Comparison of ENCODE assay signal across 26 cellular contexts in genomic region chr10:121732676-121733445, GRCh38.
A peak's percentile ranks its signal among the peaks of the same experiment; 100 is the strongest.
DNase-seq lines count a peak whose midpoint lies in the region; ATAC-seq, FAIRE-seq and TF ChIP-seq lines count a peak whose summit lies in the region.
"Had no signal": no experiment of that assay in that cellular context is flagged by ENCODE, and none has a peak within 500 bp of the region (broad histone marks: within the 10 kb centered on the region; RNA-seq: fewer than 3 reads in every experiment).

No MANE protein-coding gene starts in this region.

- no peak for ATAC-seq in naive thymus-derived CD8-positive, alpha-beta T cell
- ATAC-seq: activated T-cell treated with anti-CD3 and anti-CD28 coated beads, Interleukin-2, amount 50 U/mL, for 4 hours; body of pancreas; GM12878; left cardiac atrium; upper lobe of right lung had no signal

- peak; percentile 90 for FAIRE-seq in H1 (lab: Jason Lieb, UNC)
- FAIRE-seq: GM12878 had no signal

- no peak for TF ChIP-seq POLR2A in H1 (IDR thresholded peaks at IDR 0.05; ENCODE audit: control extremely low read depth in 1 of 2, low read depth in 2 of 2, low read length in 2 of 2)

- H2BK120ac ChIP-seq in H1 (replicated peaks; ENCODE audit: low read depth, low read length), result peak overlapping the region; percentile 6

- H3K36me3 ChIP-seq in H7 (replicated peaks; ENCODE audit: control insufficient read depth, insufficient read depth, low read length) (no peaks in the 10 kb centered on the region), H1 (ENCODE audit: control insufficient read depth in 2 of 4, insufficient read depth in 4 of 4, low read length in 3 of 4) (no peaks in the 10 kb centered on the region), MG63 (no peaks in the 10 kb centered on the region)
- H3K36me3 ChIP-seq: colonic mucosa, upper lobe of right lung had no signal

- no peak for TF ChIP-seq RAD21 in H1 (IDR thresholded peaks at IDR 0.05 in 1 of 2, conservative IDR thresholded peaks at IDR 0.05 in 1 of 2; ENCODE audit: low read depth in 2 of 2, low read length in 2 of 2)

- H4K5ac ChIP-seq in H1 (ENCODE audit: insufficient read length, low read depth, low read length), result no peak overlapping the region

- no peak overlapping the region for H3K14ac ChIP-seq in H1 (ENCODE audit: insufficient read length)

- no peak overlapping the region for H3K4ac ChIP-seq in H1 (replicated peaks; ENCODE audit: insufficient read length, low read depth, low read length)

- H4K8ac ChIP-seq in H1 (ENCODE audit: extremely low read depth, insufficient read depth, low read length), result no peak overlapping the region

- H2AFZ ChIP-seq in H1 (ENCODE audit: low read length), result no peak overlapping the region

- no peaks in the 10 kb centered on the region for H3K23me2 ChIP-seq in H1 (ENCODE audit: low read depth, low read length)

- H2BK20ac ChIP-seq in H1 (ENCODE audit: low read length), result no peak overlapping the region

- H3K23ac ChIP-seq in H1 (ENCODE audit: insufficient read length), result no peak overlapping the region

- H3K79me2 ChIP-seq in H1 (ENCODE audit: control insufficient read depth in 1 of 2, insufficient read depth in 2 of 2, low read length in 2 of 2), result no peaks in the 10 kb centered on the region

- H2BK5ac ChIP-seq in H1 (ENCODE audit: low read depth, low read length), result no peak overlapping the region

- no peak overlapping the region for H2AK5ac ChIP-seq in H1 (ENCODE audit: low read depth, low read length)

- H3K4me3 Mint-ChIP-seq in naive thymus-derived CD8-positive, alpha-beta T cell, result no peak overlapping the region
- H3K4me3 Mint-ChIP-seq: activated naive CD8-positive, alpha-beta T cell treated with anti-CD3 and anti-CD28 coated beads for 36 hours; activated T-cell treated with anti-CD3 and anti-CD28 coated beads, Interleukin-2, amount 50 U/mL, for 4 hours; IgD-negative memory B cell; nephron had no signal

- H3K4me1 Mint-ChIP-seq in naive thymus-derived CD8-positive, alpha-beta T cell, result peaks cover 0 to 3% (median 2%) of the 10 kb centered on the region in 4 donors
- H3K4me1 Mint-ChIP-seq: IgD-negative memory B cell, nephron had no signal

- H3K4me2 ChIP-seq in H1 (ENCODE audit: insufficient read depth in 1 of 2, low read depth in 2 of 2, low read length in 2 of 2), result peak overlapping the region in 1 of 2 experiments; percentile 7; a peak in 2 of 4 replicates
- H3K4me2 ChIP-seq: SK-N-SH, smooth muscle cell had no signal

- H3K27ac Mint-ChIP-seq in naive thymus-derived CD8-positive, alpha-beta T cell, result no peak overlapping the region
- H3K27ac Mint-ChIP-seq: activated naive CD8-positive, alpha-beta T cell treated with anti-CD3 and anti-CD28 coated beads for 36 hours had no signal

- H3K27ac ChIP-seq in H1 (ENCODE audit: low read depth, low read length), result no peak overlapping the region
- H3K27ac ChIP-seq: body of pancreas, colonic mucosa, HL-60, upper lobe of right lung had no signal

- 55% methylated on average over 16 of the region's 16 CpGs; no CpG with 5 or more reads in 1 of the 2 experiments for WGBS in H1 (ENCODE audit: extremely low coverage in 1 of 2, insufficient coverage in 1 of 2, insufficient read length in 1 of 2, insufficient replicate concordance in 2 of 2, low coverage in 1 of 2, low lambda C conversion rate in 2 of 2, missing lambda C conversion rate in 1 of 2), 2 experiments

- peaks cover 0 to 2% (median 0%) of the 10 kb centered on the region in 3 donors for H3K36me3 Mint-ChIP-seq in naive thymus-derived CD8-positive, alpha-beta T cell
- H3K36me3 Mint-ChIP-seq: activated naive CD8-positive, alpha-beta T cell treated with anti-CD3 and anti-CD28 coated beads for 36 hours had no signal

- no peaks in the 10 kb centered on the region for H3K9me3 ChIP-seq in H1 (ENCODE audit: insufficient read depth in 2 of 2, low read depth in 1 of 2, low read length in 1 of 2)
- no peaks in the 10 kb centered on the region for H3K9me3 ChIP-seq in MG63
- H3K9me3 ChIP-seq: body of pancreas, colonic mucosa, SK-N-SH, upper lobe of right lung had no signal

- no peak overlapping the region for H4K91ac ChIP-seq in H1 (replicated peaks; ENCODE audit: insufficient read length, low read length)

- H3K9ac ChIP-seq in H1 (replicated peaks in 1 of 4; ENCODE audit: extremely low read depth in 1 of 4, low read depth in 3 of 4, low read length in 3 of 4), result no peak overlapping the region
- H3K9ac ChIP-seq: SK-N-SH had no signal

- no peak overlapping the region for H3K4me3 ChIP-seq in H7 (ENCODE audit: insufficient read depth, low read depth, low read length)
- no peak overlapping the region for H3K4me3 ChIP-seq in H1 (ENCODE audit: extremely low read depth in 1 of 4, insufficient read depth in 2 of 4, low read depth in 3 of 4, low read length in 4 of 4)
- no peak overlapping the region for H3K4me3 ChIP-seq in MG63
- H3K4me3 ChIP-seq: body of pancreas, colonic mucosa, GM12878, smooth muscle cell, upper lobe of right lung had no signal

- POLR2A ChIA-PET in H1 (lab: Charles Lee; ENCODE audit: partially characterized antibody), result interaction anchor here (1.6 kb wide), 1 partner anchor 9 kb away, joined by 3 read pairs; no protein-coding TSS in a partner anchor
- POLR2A ChIA-PET in naive thymus-derived CD8-positive, alpha-beta T cell (lab: Charles Lee), result no interaction called here

- H3K18ac ChIP-seq in H1 (ENCODE audit: extremely low read depth, low read length), result no peak overlapping the region

- TF ChIP-seq CTCF in H1 (IDR thresholded peaks at IDR 0.05; ENCODE audit: control extremely low read depth in 1 of 3, insufficient read depth in 1 of 3, low read depth in 1 of 3, low read length in 3 of 3), result no peak

- peaks cover 7 to 23% (median 12%) of the 10 kb centered on the region in 4 experiments for H3K4me1 ChIP-seq in H1 (replicated peaks in 1 of 4; ENCODE audit: control insufficient read depth in 3 of 4, insufficient read depth in 4 of 4, low read length in 3 of 4)
- H3K4me1 ChIP-seq: colonic mucosa, upper lobe of right lung had no signal

- H2BK15ac ChIP-seq in H1 (ENCODE audit: low read length), result no peak overlapping the region

- H3K27me3 ChIP-seq in H7 (ENCODE audit: control insufficient read depth, insufficient read depth, low read length) (no peaks in the 10 kb centered on the region), H1 (replicated peaks in 1 of 4; ENCODE audit: control insufficient read depth in 3 of 4, extremely low read depth in 1 of 4, insufficient read depth in 3 of 4, low read length in 3 of 4) (no peaks in the 10 kb centered on the region), MG63 (no peaks in the 10 kb centered on the region)
- H3K27me3 ChIP-seq: body of pancreas had no signal

- CTCF ChIA-PET in H1 (lab: Charles Lee; ENCODE audit: partially characterized antibody), result interaction anchor here (0.6 to 3.9 kb wide), 19 partner anchors 9 to 790 kb away, joined by 3 to 18 read pairs (median 3); no protein-coding TSS in a partner anchor

- no peaks in the 10 kb centered on the region for H3K79me1 ChIP-seq in H1 (ENCODE audit: low read depth, low read length)

- DNase-seq in H7 (peak; percentile 57), NCI-H2171 (lab: John Stamatoyannopoulos, UW) (peak; percentile 68), H1 (ENCODE audit: low read depth in 1 of 2, low spot score in 2 of 2) (peak; percentile 59 to 75), myocyte (ENCODE audit: low read depth) (peak; percentile 21), MG63 (no peak), NCI-H446 (lab: John Stamatoyannopoulos, UW) (no peak)
- DNase-seq in activated effector memory CD4-positive, alpha-beta T cell treated with anti-CD3 and anti-CD28 coated beads, Interleukin-2, amount 50 U/mL, for 16 hours, result no peak
- DNase-seq in naive thymus-derived CD8-positive, alpha-beta T cell, result no peak
- DNase-seq: activated naive CD8-positive, alpha-beta T cell treated with anti-CD3 and anti-CD28 coated beads for 36 hours; activated T-cell treated with anti-CD3 and anti-CD28 coated beads, Interleukin-2, amount 50 U/mL, for 4 hours; body of pancreas; colonic mucosa; GF-D8; HCEC 1CT; left cardiac atrium; NCI-H2029 treated with DMSO at 0.1 percent for 48 hours; NK-92 treated with Interleukin-12 subunit alpha and Interleukin-12 subunit beta, amount 100 ng/mL, for 24 hours; SK-N-SH; stimulated activated CD4-positive, alpha-beta T cell treated with anti-CD3 and anti-CD28 coated beads, Interleukin-4, amount 100 ng/mL, for 24 hours; T-helper 9 cell; upper lobe of right lung had no signal

- H4K20me1 ChIP-seq in H1 (replicated peaks in 1 of 2; ENCODE audit: control insufficient read depth in 1 of 2, insufficient read depth in 2 of 2, low read length in 2 of 2), result no peaks in the 10 kb centered on the region

- H3K27me3 Mint-ChIP-seq in naive thymus-derived CD8-positive, alpha-beta T cell, result peaks cover 11 to 48% (median 12%) of the 10 kb centered on the region in 5 donors

- no peaks in the 10 kb centered on the region for H3K9me3 Mint-ChIP-seq in naive thymus-derived CD8-positive, alpha-beta T cell
- H3K9me3 Mint-ChIP-seq: activated naive CD8-positive, alpha-beta T cell treated with anti-CD3 and anti-CD28 coated beads for 36 hours; activated T-cell treated with anti-CD3 and anti-CD28 coated beads, Interleukin-2, amount 50 U/mL, for 4 hours; IgD-negative memory B cell; nephron had no signal

- TF ChIP-seq EP300 in H1 (IDR thresholded peaks at IDR 0.05; ENCODE audit: borderline replicate concordance in 1 of 2, low read depth in 2 of 2, low read length in 2 of 2), result no peak

- no peak overlapping the region for H2BK12ac ChIP-seq in H1 (ENCODE audit: low read depth, low read length)

- H3K56ac ChIP-seq in H1 (replicated peaks; ENCODE audit: insufficient read length, low read depth, low read length), result no peak overlapping the region

TF ChIP-seq in H1, 55 proteins besides CTCF, POLR2A, EP300 and RAD21 (continues in another document):
- TF ChIP-seq SP1 (IDR thresholded peaks at IDR 0.05; ENCODE audit: low read depth, low read length), result no peak
- TF ChIP-seq MAFK (IDR thresholded peaks at IDR 0.05; ENCODE audit: low read depth, low read length), result no peak
- no peak for TF ChIP-seq ZNF274 (IDR thresholded peaks at IDR 0.05; ENCODE audit: borderline replicate concordance, extremely low read depth, low read length)
- no peak for TF ChIP-seq KDM1A (IDR thresholded peaks at IDR 0.05; ENCODE audit: borderline replicate concordance, low read length)
- peak in 1 of 2 experiments; percentile 57; a peak in 1 of 4 replicates for TF ChIP-seq SIN3A (conservative IDR thresholded peaks at IDR 0.05 in 1 of 2, IDR thresholded peaks at IDR 0.05 in 1 of 2; ENCODE audit: low read depth in 1 of 2, low read length in 2 of 2)
- TF ChIP-seq NANOG (IDR thresholded peaks at IDR 0.05; ENCODE audit: insufficient read depth, low read depth, low read length, poor library complexity, severe bottlenecking), result peak; percentile 88
- no peak for TF ChIP-seq SIX5 (IDR thresholded peaks at IDR 0.05; ENCODE audit: low read depth, low read length)
- TF ChIP-seq SP4 (IDR thresholded peaks at IDR 0.05; ENCODE audit: low read length), result no peak
- no peak for TF ChIP-seq SUZ12 (IDR thresholded peaks at IDR 0.05; ENCODE audit: low read length)
- TF ChIP-seq CREB1 (IDR thresholded peaks at IDR 0.05), result 0 out of 2 replicates have a peak, but pooled peaks have one; percentile 12
- TF ChIP-seq TCF12 (IDR thresholded peaks at IDR 0.05; ENCODE audit: low read depth, low read length), result 0 out of 2 replicates have a peak, but pooled peaks have one; percentile 59
- no peak for TF ChIP-seq POLR2AphosphoS5 (IDR thresholded peaks at IDR 0.05; ENCODE audit: low read depth, low read length)

Comparison
In these comparisons a context has a peak if more than half of its experiments do, and no peak if none do; other contexts are left out.
1. DNase-seq: peak in H7 (single experiment), NCI-H2171 (single experiment), H1 (2 of 2) and myocyte (single experiment); none in MG63 (single experiment), activated effector memory CD4-positive, alpha-beta T cell treated with anti-CD3 and anti-CD28 coated beads, Interleukin-2, amount 50 U/mL, for 16 hours (single experiment), NCI-H446 (0 of 2) and naive thymus-derived CD8-positive, alpha-beta T cell (0 of 10).